8 cellular contexts compared by ENCODE assay signal in the genomic region with DNA sequence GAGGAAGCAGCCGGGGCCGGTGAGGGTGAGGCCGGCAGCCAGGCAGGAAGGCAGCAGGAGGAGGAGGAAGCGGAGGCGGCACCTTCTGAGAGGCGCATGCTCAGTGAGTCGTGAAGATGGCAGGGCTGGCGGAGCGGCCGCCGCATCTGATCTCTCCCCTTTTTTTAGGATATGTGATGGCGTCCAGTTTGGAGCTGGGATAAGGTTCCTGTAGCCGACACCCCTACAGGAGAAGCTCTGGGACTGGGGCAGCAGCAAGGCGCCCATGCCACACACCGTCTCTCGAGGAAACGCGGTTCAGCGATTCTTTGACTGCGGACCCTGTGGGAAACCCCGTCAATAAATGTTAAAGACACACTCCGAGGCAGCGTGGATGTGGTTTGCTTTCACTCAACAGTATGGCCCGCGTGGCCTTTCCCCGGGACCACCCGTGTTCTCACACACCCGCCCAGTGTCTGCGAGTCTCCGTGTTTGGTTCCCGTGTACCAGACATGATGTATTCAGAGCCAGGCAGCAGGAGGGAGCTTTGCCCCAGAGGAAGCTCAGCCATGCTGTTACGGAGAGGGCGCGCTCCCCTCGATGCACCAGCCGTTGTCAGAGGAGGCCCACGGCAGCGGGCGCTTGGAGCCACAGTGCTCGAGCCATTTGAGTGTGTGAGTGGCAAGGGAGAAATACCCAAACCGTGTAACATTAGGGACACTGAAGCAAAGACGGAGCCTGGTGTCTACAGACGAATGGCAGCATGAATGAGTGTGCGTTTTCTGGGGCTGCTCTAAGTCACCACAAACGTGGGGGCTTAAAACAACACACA. TPM values are rescaled to one million over a fixed set of nuclear protein-coding genes. Genes with fewer than 3 reads are reported as not detected.
DNase-seq lines count a peak whose midpoint lies in the region; ATAC-seq lines count a peak whose summit lies in the region.

No MANE protein-coding gene starts in this region.

- no peaks in the 10 kb centered on the region for H3K27me3 Mint-ChIP-seq in activated T-cell treated with anti-CD3 and anti-CD28 coated beads, Interleukin-2, amount 50 U/mL, for 72 hours (ENCODE audit: low read depth)

- H3K4me1 Mint-ChIP-seq in activated T-cell treated with anti-CD3 and anti-CD28 coated beads, Interleukin-2, amount 50 U/mL, for 72 hours (ENCODE audit: low read depth) = peaks cover 19% of the 10 kb centered on the region

- H3K36me3 Mint-ChIP-seq in activated T-cell treated with anti-CD3 and anti-CD28 coated beads, Interleukin-2, amount 50 U/mL, for 72 hours (ENCODE audit: insufficient read depth in 2 of 2) = peaks cover 1 to 10% of the 10 kb centered on the region in 2 donors

- H3K27ac Mint-ChIP-seq in activated T-cell treated with anti-CD3 and anti-CD28 coated beads, Interleukin-2, amount 50 U/mL, for 72 hours = peak overlapping the region; percentile 97

- H3K9me3 Mint-ChIP-seq in activated T-cell treated with anti-CD3 and anti-CD28 coated beads, Interleukin-2, amount 50 U/mL, for 72 hours = no peaks in the 10 kb centered on the region

- ATAC-seq in HG03354 (IDR thresholded peaks at IDR 0.05; ENCODE audit: poor library complexity, severe bottlenecking, unreplicated experiment) (peak; percentile 66), HG02884 (IDR thresholded peaks at IDR 0.05; ENCODE audit: unreplicated experiment) (no peak)
- peak; percentile 84 to 93 for ATAC-seq in activated T-cell treated with anti-CD3 and anti-CD28 coated beads, Interleukin-2, amount 50 U/mL, for 72 hours (replicated peaks in 1 of 2)

- peak; percentile 84 for DNase-seq in CD1c-positive myeloid dendritic cell (ENCODE audit: extremely low spot score)
- peak; percentile 76 to 78 for DNase-seq in activated T-cell treated with anti-CD3 and anti-CD28 coated beads, Interleukin-2, amount 50 U/mL, for 72 hours
- peak; percentile 83 for DNase-seq in left kidney (ENCODE audit: low read depth, low spot score)
- DNase-seq in stimulated activated CD8-positive, alpha-beta memory T cell treated with anti-CD3 and anti-CD28 coated beads, Interleukin-2, amount 100 ng/mL, for 48 hours (ENCODE audit: low read depth in 2 of 2) = peak; percentile 53 to 56
- no peak for DNase-seq in NCI-H2107 treated with DMSO at 0.1 percent for 48 hours (lab: John Stamatoyannopoulos, UW; ENCODE audit: unreplicated experiment)
- DNase-seq in hippocampal formation (lab: John Stamatoyannopoulos, UW) = no peak

- peak overlapping the region; percentile 93 to 96 for H3K4me3 Mint-ChIP-seq in activated T-cell treated with anti-CD3 and anti-CD28 coated beads, Interleukin-2, amount 50 U/mL, for 72 hours

RNA-seq across cellular contexts. Expression of gene PARVB, which starts 27.7 kb away (rescaled TPM):
- 10 to 100 TPM; 28.4 to 55.7 TPM for total RNA-seq in activated T-cell treated with anti-CD3 and anti-CD28 coated beads, Interleukin-2, amount 50 U/mL, for 72 hours

RNA-seq across cellular contexts. Expression of gene SAMM50, which starts 41.1 kb away (rescaled TPM):
- total RNA-seq in activated T-cell treated with anti-CD3 and anti-CD28 coated beads, Interleukin-2, amount 50 U/mL, for 72 hours = 10 to 100 TPM; 37.6 to 43.0 TPM

Comparison
In these comparisons a context has a peak if more than half of its experiments do, and no peak if none do; other contexts are left out.
1. DNase-seq: peak in CD1c-positive myeloid dendritic cell (single experiment), activated T-cell treated with anti-CD3 and anti-CD28 coated beads, Interleukin-2, amount 50 U/mL, for 72 hours (2 of 2), left kidney (single experiment) and stimulated activated CD8-positive, alpha-beta memory T cell treated with anti-CD3 and anti-CD28 coated beads, Interleukin-2, amount 100 ng/mL, for 48 hours (2 of 2); none in NCI-H2107 treated with DMSO at 0.1 percent for 48 hours (single experiment) and hippocampal formation (0 of 2).